ENCODE assay signal across 11 cellular contexts in genomic region chr20:21522479-21523397, GRCh38. TPM values are rescaled to one million over a fixed set of nuclear protein-coding genes. Genes with fewer than 3 reads are reported as not detected.
DNase-seq lines count a peak whose midpoint lies in the region; ATAC-seq and TF ChIP-seq lines count a peak whose summit lies in the region.
"Had no signal": no experiment of that assay in that cellular context is flagged by ENCODE, and none has a peak within 500 bp of the region (broad histone marks: within the 10 kb centered on the region; RNA-seq: fewer than 3 reads in every experiment).

No MANE protein-coding gene starts in this region.

- no peaks in the 10 kb centered on the region for H3K36me3 ChIP-seq in neural cell (ENCODE audit: insufficient read depth, low read length)
- H3K36me3 ChIP-seq: sigmoid colon, upper lobe of right lung had no signal

- TF ChIP-seq CTCF in neural cell (IDR thresholded peaks at IDR 0.05; ENCODE audit: poor library complexity, severe bottlenecking): no peak

- DNase-seq in DMS 273 (lab: John Stamatoyannopoulos, UW; ENCODE audit: unreplicated experiment) (peak; percentile 80), NCI-H146 (lab: John Stamatoyannopoulos, UW) (peak; percentile 83), ecto neural progenitor cell (ENCODE audit: low spot score) (peak; percentile 64)
- no peak for DNase-seq in activated effector memory CD4-positive, alpha-beta T cell treated with anti-CD3 and anti-CD28 coated beads, Interleukin-2, amount 50 U/mL, for 16 hours
- DNase-seq in stimulated activated CD8-positive, alpha-beta memory T cell treated with anti-CD3 and anti-CD28 coated beads, Interleukin-4, amount 100 ng/mL, for 48 hours: no peak
- DNase-seq: sigmoid colon, upper lobe of right lung had no signal

- no peaks in the 10 kb centered on the region for H3K9me2 ChIP-seq in neural cell (ENCODE audit: insufficient read depth, low read length)

- H3K4me2 ChIP-seq in neural cell (ENCODE audit: low read length): no peak overlapping the region

- H3K9ac ChIP-seq in neural cell (ENCODE audit: low read length): no peak overlapping the region

- H2AFZ ChIP-seq in neural cell (ENCODE audit: low read depth, low read length): no peak overlapping the region

- H3K27ac ChIP-seq in neural cell (ENCODE audit: low read length): no peak overlapping the region
- H3K27ac ChIP-seq: epithelial cell of prostate, sigmoid colon, upper lobe of right lung had no signal

- H3K27me3 ChIP-seq in neural cell (ENCODE audit: insufficient read depth, low read depth, low read length): peaks cover 99% of the 10 kb centered on the region

- H3K4me3 ChIP-seq in neural cell (ENCODE audit: low read length): peak overlapping the region; percentile 62
- H3K4me3 ChIP-seq: upper lobe of right lung had no signal

- H3K79me2 ChIP-seq in neural cell (replicated peaks; ENCODE audit: insufficient read depth, low read length): no peaks in the 10 kb centered on the region

- H3K9me3 ChIP-seq in neural cell (ENCODE audit: low read length): peaks cover 5% of the 10 kb centered on the region
- H3K9me3 ChIP-seq: sigmoid colon, upper lobe of right lung had no signal

- ATAC-seq in HG02642 (IDR thresholded peaks at IDR 0.05; ENCODE audit: poor library complexity, unreplicated experiment) (no peak), GM21367 (IDR thresholded peaks at IDR 0.05; ENCODE audit: unreplicated experiment) (no peak)
- ATAC-seq: upper lobe of right lung had no signal

- no peak for TF ChIP-seq RAD21 in neural cell (conservative IDR thresholded peaks at IDR 0.05)

- no peaks in the 10 kb centered on the region for H4K20me1 ChIP-seq in neural cell (ENCODE audit: insufficient read depth)

- no peak for TF ChIP-seq EP300 in neural cell (conservative IDR thresholded peaks at IDR 0.05; ENCODE audit: poor library complexity, severe bottlenecking)

- no peaks in the 10 kb centered on the region for H3F3A ChIP-seq in neural cell (ENCODE audit: insufficient read depth, low read length, poor library complexity, severe bottlenecking)

TF ChIP-seq in neural cell, 6 proteins besides CTCF, POLR2A, EP300 and RAD21:
- TF ChIP-seq MXI1 (conservative IDR thresholded peaks at IDR 0.05; ENCODE audit: poor library complexity, severe bottlenecking) (no peak), POLR2AphosphoS5 (IDR thresholded peaks at IDR 0.05) (no peak), EZH2 (IDR thresholded peaks at IDR 0.05; ENCODE audit: borderline replicate concordance, insufficient read depth, low read length, poor library complexity, severe bottlenecking) (no peak), SMC3 (conservative IDR thresholded peaks at IDR 0.05; ENCODE audit: poor library complexity) (no peak), TAF1 (IDR thresholded peaks at IDR 0.05; ENCODE audit: low read depth) (no peak), REST (IDR thresholded peaks at IDR 0.05; ENCODE audit: borderline replicate concordance) (no peak)

RNA-seq across cellular contexts. Expression of gene NKX2-2, which starts 8.9 kb away (rescaled TPM):
- not detected in 2 replicates for polyA plus RNA-seq in neural cell
- not detected in 2 replicates for polyA minus RNA-seq in neural cell

Comparison
In these comparisons a context has a peak if more than half of its experiments do, and no peak if none do; other contexts are left out.
1. DNase-seq: peak in DMS 273 (single experiment), NCI-H146 (single experiment) and ecto neural progenitor cell (single experiment); none in activated effector memory CD4-positive, alpha-beta T cell treated with anti-CD3 and anti-CD28 coated beads, Interleukin-2, amount 50 U/mL, for 16 hours (single experiment) and stimulated activated CD8-positive, alpha-beta memory T cell treated with anti-CD3 and anti-CD28 coated beads, Interleukin-4, amount 100 ng/mL, for 48 hours (single experiment).